In the genomic region with DNA sequence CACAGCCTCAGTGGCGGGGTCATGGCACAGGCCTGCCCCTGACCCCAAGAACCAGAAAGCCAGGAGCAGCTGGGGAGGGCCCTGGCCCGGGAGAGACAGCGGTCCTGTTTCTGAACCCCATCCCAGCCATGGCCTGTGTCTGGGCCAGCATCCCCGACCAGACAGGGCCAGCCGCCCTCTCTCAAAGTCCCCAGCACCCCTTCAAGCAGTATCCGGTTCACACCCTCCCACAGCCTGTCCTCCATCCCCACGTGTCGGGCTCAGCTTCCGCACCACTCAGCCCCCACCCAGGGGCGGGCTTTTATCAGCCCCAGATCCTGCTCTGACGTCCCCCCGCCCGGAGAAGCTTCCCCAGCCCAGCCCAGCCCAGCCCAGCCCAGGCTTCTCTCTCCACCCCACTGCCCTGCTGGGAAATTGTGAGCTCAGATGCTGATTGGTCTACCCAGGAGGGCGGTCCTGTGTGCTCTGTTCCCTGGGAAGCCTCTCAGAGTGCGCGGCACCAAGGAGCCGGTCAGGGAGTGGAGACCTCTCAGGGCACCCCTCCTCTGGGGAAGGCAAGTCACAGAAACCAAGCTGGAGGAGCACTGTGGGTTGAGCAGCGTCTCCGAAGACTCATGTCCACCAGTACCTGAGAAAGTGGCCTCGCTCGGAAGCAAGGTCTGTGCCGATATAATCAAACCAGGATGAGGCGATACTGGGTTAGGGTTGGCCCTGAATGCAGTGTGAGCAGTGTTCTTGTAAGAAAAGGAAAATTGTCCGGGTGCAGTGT, we compare ENCODE assay signal across 8 cellular contexts. TPM values are rescaled to one million over a fixed set of nuclear protein-coding genes. Genes with fewer than 3 reads are reported as not detected.
A peak's percentile ranks its signal among the peaks of the same experiment; 100 is the strongest.
DNase-seq lines count a peak whose midpoint lies in the region; ATAC-seq and TF ChIP-seq lines count a peak whose summit lies in the region.

No MANE protein-coding gene starts in this region.

- H3K4me3 Mint-ChIP-seq in glutamatergic neuron (ENCODE audit: unreplicated experiment) (peak overlapping the region; percentile 63), osteocyte (ENCODE audit: unreplicated experiment) (peak overlapping the region; percentile 42)

- peak overlapping the region; percentile 91 to 96 for H3K27ac Mint-ChIP-seq in activated naive CD4-positive, alpha-beta T cell treated with anti-CD3 and anti-CD28 coated beads, Interleukin-2, amount 50 U/mL, for 72 hours
- no peak overlapping the region for H3K27ac Mint-ChIP-seq in glutamatergic neuron (ENCODE audit: unreplicated experiment)
- peak overlapping the region; percentile 72 for H3K27ac Mint-ChIP-seq in osteocyte (ENCODE audit: unreplicated experiment)

- H3K36me3 Mint-ChIP-seq in activated naive CD4-positive, alpha-beta T cell treated with anti-CD3 and anti-CD28 coated beads, Interleukin-2, amount 50 U/mL, for 72 hours = no peaks in the 10 kb centered on the region
- H3K36me3 Mint-ChIP-seq in glutamatergic neuron (ENCODE audit: unreplicated experiment) (no peaks in the 10 kb centered on the region), osteocyte (ENCODE audit: unreplicated experiment) (no peaks in the 10 kb centered on the region)

- DNase-seq in DMS53 (lab: John Stamatoyannopoulos, UW) (peak; percentile 86), SK-N-DZ (ENCODE audit: low spot score) (peak; percentile 80), glutamatergic neuron (no peak), osteocyte (ENCODE audit: extremely low spot score, unreplicated experiment) (no peak)
- DNase-seq in activated naive CD4-positive, alpha-beta T cell treated with anti-CD3 and anti-CD28 coated beads, Interleukin-2, amount 50 U/mL, for 72 hours (ENCODE audit: low spot score in 2 of 2) = peak; percentile 82 to 84

- H3K9me3 Mint-ChIP-seq in activated naive CD4-positive, alpha-beta T cell treated with anti-CD3 and anti-CD28 coated beads, Interleukin-2, amount 50 U/mL, for 72 hours = no peaks in the 10 kb centered on the region
- peaks cover 7% of the 10 kb centered on the region for H3K9me3 Mint-ChIP-seq in glutamatergic neuron (ENCODE audit: unreplicated experiment)
- H3K9me3 Mint-ChIP-seq in osteocyte (ENCODE audit: unreplicated experiment) = no peaks in the 10 kb centered on the region

- H3K27ac ChIP-seq in temporal lobe (ENCODE audit: low read depth, low read length) = peak overlapping the region; percentile 44

- ATAC-seq in HG03095 (IDR thresholded peaks at IDR 0.05; ENCODE audit: unreplicated experiment) (peak; percentile 29), HG03378 (IDR thresholded peaks at IDR 0.05; ENCODE audit: unreplicated experiment) (no peak)
- ATAC-seq in activated naive CD4-positive, alpha-beta T cell treated with anti-CD3 and anti-CD28 coated beads, Interleukin-2, amount 50 U/mL, for 72 hours = peak; percentile 81 to 82

- TF ChIP-seq CTCF in glutamatergic neuron (IDR thresholded peaks at IDR 0.05; ENCODE audit: partially characterized antibody, unreplicated experiment) (no peak), osteocyte (IDR thresholded peaks at IDR 0.05) (no peak)

- H3K27me3 Mint-ChIP-seq in glutamatergic neuron (ENCODE audit: unreplicated experiment) (peaks cover 3% of the 10 kb centered on the region), osteocyte (ENCODE audit: unreplicated experiment) (no peaks in the 10 kb centered on the region)

- H3K4me1 Mint-ChIP-seq in glutamatergic neuron (ENCODE audit: low read depth, unreplicated experiment) (peaks cover 8% of the 10 kb centered on the region), osteocyte (ENCODE audit: unreplicated experiment) (peaks cover 9% of the 10 kb centered on the region)

RNA-seq across cellular contexts. Expression of gene FAAP20, which starts 4.7 kb away (rescaled TPM):
- 31.2 and 35.3 TPM in 2 replicates for polyA plus RNA-seq in SK-N-DZ (2014; cell fraction: cytosol; rRNA removed)
- 35.9 and 59.0 TPM in 2 replicates for polyA plus RNA-seq in SK-N-DZ (2014; cell fraction: nucleus; rRNA removed)
- 10 to 100 TPM; 59.1 to 66.9 TPM for total RNA-seq in activated naive CD4-positive, alpha-beta T cell treated with anti-CD3 and anti-CD28 coated beads, Interleukin-2, amount 50 U/mL, for 72 hours
- total RNA-seq in glutamatergic neuron (ENCODE audit: unreplicated experiment) = 111 TPM
- total RNA-seq in osteocyte = 85.1 and 90.4 TPM in 2 replicates
- total RNA-seq in temporal lobe = 24.6 TPM

RNA-seq across cellular contexts. Expression of gene SKI, which starts 28.9 kb away (rescaled TPM):
- 2.4 and 3.1 TPM in 2 replicates for polyA plus RNA-seq in SK-N-DZ (2014; cell fraction: cytosol; rRNA removed)
- 1.2 and 7.3 TPM in 2 replicates for polyA plus RNA-seq in SK-N-DZ (2014; cell fraction: nucleus; rRNA removed)
- 10 to 100 TPM; 26.6 to 43.8 TPM for total RNA-seq in activated naive CD4-positive, alpha-beta T cell treated with anti-CD3 and anti-CD28 coated beads, Interleukin-2, amount 50 U/mL, for 72 hours
- total RNA-seq in glutamatergic neuron (ENCODE audit: unreplicated experiment) (143 TPM), osteocyte (131 and 132 TPM in 2 replicates), temporal lobe (26.1 TPM)

Comparison
In these comparisons a context has a peak if more than half of its experiments do, and no peak if none do; other contexts are left out.
1. DNase-seq: peak in DMS53 (single experiment), SK-N-DZ (single experiment) and activated naive CD4-positive, alpha-beta T cell treated with anti-CD3 and anti-CD28 coated beads, Interleukin-2, amount 50 U/mL, for 72 hours (2 of 2); none in glutamatergic neuron (single experiment) and osteocyte (single experiment).